ENCODE assay signal across 17 cellular contexts in the genomic region with DNA sequence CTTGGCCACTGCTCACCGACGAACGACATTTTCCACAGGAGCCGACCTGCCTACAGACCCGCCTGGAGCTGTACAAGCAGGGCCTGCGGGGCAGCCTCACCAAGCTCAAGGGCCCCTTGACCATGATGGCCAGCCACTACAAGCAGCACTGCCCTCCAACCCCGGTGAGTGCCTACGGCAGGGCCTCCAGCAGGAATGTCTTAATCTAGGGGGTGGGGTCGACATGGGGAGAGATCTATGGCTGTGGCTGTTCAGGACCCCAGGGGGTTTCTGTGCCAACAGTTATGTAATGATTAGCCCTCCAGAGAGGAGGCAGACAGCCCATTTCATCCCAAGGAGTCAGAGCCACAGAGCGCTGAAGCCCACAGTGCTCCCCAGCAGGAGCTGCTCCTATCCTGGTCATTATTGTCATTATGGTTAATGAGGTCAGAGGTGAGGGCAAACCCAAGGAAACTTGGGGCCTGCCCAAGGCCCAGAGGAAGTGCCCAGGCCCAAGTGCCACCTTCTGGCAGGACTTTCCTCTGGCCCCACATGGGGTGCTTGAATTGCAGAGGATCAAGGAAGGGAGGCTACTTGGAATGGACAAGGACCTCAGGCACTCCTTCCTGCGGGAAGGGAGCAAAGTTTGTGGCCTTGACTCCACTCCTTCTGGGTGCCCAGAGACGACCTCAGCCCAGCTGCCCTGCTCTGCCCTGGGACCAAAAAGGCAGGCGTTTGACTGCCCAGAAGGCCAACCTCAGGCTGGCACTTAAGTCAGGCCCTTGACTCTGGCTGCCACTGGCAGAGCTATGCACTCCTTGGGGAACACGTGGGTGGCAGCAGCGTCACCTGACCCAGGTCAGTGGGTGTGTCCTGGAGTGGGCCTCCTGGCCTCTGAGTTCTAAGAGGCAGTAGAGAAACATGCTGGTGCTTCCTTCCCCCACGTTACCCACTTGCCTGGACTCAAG. TPM values are rescaled to one million over a fixed set of nuclear protein-coding genes. Genes with fewer than 3 reads are reported as not detected.
A peak's percentile ranks its signal among the peaks of the same experiment; 100 is the strongest.
DNase-seq lines count a peak whose midpoint lies in the region; ATAC-seq and TF ChIP-seq lines count a peak whose summit lies in the region.
"Had no signal": no experiment of that assay in that cellular context is flagged by ENCODE, and none has a peak within 500 bp of the region (broad histone marks: within the 10 kb centered on the region; RNA-seq: fewer than 3 reads in every experiment).

No MANE protein-coding gene starts in this region.

- DNase-seq in DMS53 treated with DMSO at 0.1 percent for 48 hours (lab: John Stamatoyannopoulos, UW; ENCODE audit: unreplicated experiment), result peak; percentile 10
- peak; percentile 37 for DNase-seq in HK-2 (ENCODE audit: unreplicated experiment)
- DNase-seq in activated CD4-positive, alpha-beta memory T cell treated with anti-CD3 and anti-CD28 coated beads for 36 hours, result peak; percentile 75
- peak; percentile 90 for DNase-seq in lower lobe of right lung
- no peak for DNase-seq in GM20000 (ENCODE audit: low spot score)
- no peak for DNase-seq in cortex of kidney (lab: John Stamatoyannopoulos, UW)
- DNase-seq: Caco-2, hippocampal formation, T-helper 9 cell had no signal

- H3K4me3 ChIP-seq in lower lobe of right lung, result peak overlapping the region; percentile 28
- H3K4me3 ChIP-seq: HAP-1 had no signal

- peak overlapping the region; percentile 76 for H3K27ac ChIP-seq in lower lobe of right lung

- H3K27me3 Mint-ChIP-seq in activated CD4-positive, alpha-beta memory T cell treated with anti-CD3 and anti-CD28 coated beads for 36 hours, result no peaks in the 10 kb centered on the region
- H3K27me3 Mint-ChIP-seq: IgD-negative memory B cell had no signal

- H3K36me3 Mint-ChIP-seq in activated CD4-positive, alpha-beta memory T cell treated with anti-CD3 and anti-CD28 coated beads for 36 hours, result peaks cover 2% of the 10 kb centered on the region

- CTCF ChIA-PET in activated CD4-positive, alpha-beta memory T cell treated with anti-CD3 and anti-CD28 coated beads for 36 hours (lab: Charles Lee), result interaction anchor here (0.8 to 3.0 kb wide), 5 partner anchors 12 to 163 kb away, joined by 3 to 18 read pairs (median 4); no protein-coding TSS in a partner anchor

- H3K4me1 Mint-ChIP-seq in activated CD4-positive, alpha-beta memory T cell treated with anti-CD3 and anti-CD28 coated beads for 36 hours (ENCODE audit: low read depth), result peaks cover 63% of the 10 kb centered on the region

- H3K4me3 Mint-ChIP-seq in activated CD4-positive, alpha-beta memory T cell treated with anti-CD3 and anti-CD28 coated beads for 36 hours, result peak overlapping the region; percentile 61
- H3K4me3 Mint-ChIP-seq: IgD-negative memory B cell had no signal

- no peaks in the 10 kb centered on the region for H3K9me3 ChIP-seq in lower lobe of right lung
- H3K9me3 ChIP-seq: Caco-2, HAP-1 had no signal

- H3K9me3 Mint-ChIP-seq in activated CD4-positive, alpha-beta memory T cell treated with anti-CD3 and anti-CD28 coated beads for 36 hours, result no peaks in the 10 kb centered on the region
- H3K9me3 Mint-ChIP-seq: IgD-negative memory B cell had no signal

- no peaks in the 10 kb centered on the region for H3K27me3 ChIP-seq in lower lobe of right lung (ENCODE audit: low read depth)

- POLR2A ChIA-PET in activated CD4-positive, alpha-beta memory T cell treated with anti-CD3 and anti-CD28 coated beads for 36 hours (lab: Charles Lee), result interaction anchor here (0.6 to 0.8 kb wide), 2 partner anchors 27 kb away, joined by 3 read pairs; no protein-coding TSS in a partner anchor

- TF ChIP-seq CTCF in lower lobe of right lung (IDR thresholded peaks at IDR 0.05) (no peak), GM20000 (IDR thresholded peaks at IDR 0.05; ENCODE audit: extremely low read depth, missing control alignments) (no peak)

- peak; percentile 88 to 89 for ATAC-seq in lower lobe of right lung
- ATAC-seq in activated CD4-positive, CD25-positive, alpha-beta regulatory T cell treated with anti-CD3 and anti-CD28 coated beads, Interleukin-2, amount 50 U/mL, for 24 hours, result no peak
- ATAC-seq in GM18511 (IDR thresholded peaks at IDR 0.05; ENCODE audit: unreplicated experiment), result no peak
- ATAC-seq: Panc1 had no signal

- no peaks in the 10 kb centered on the region for H3K36me3 ChIP-seq in lower lobe of right lung
- H3K36me3 ChIP-seq: HAP-1 had no signal

- H3K27ac Mint-ChIP-seq in activated CD4-positive, alpha-beta memory T cell treated with anti-CD3 and anti-CD28 coated beads for 36 hours, result peak overlapping the region; percentile 71
- H3K27ac Mint-ChIP-seq: IgD-negative memory B cell had no signal

- intact Hi-C loops in activated CD4-positive, alpha-beta memory T cell treated with anti-CD3 and anti-CD28 coated beads for 36 hours (cut with micrococcal nuclease), result loop anchor here (1.0 to 5.0 kb wide), 3 partner anchors 8 to 37 kb away; no protein-coding TSS in a partner anchor
- intact Hi-C loops in lower lobe of right lung (cut with DNase I), result no loop called here

- peaks cover 39% of the 10 kb centered on the region for H3K4me1 ChIP-seq in lower lobe of right lung
- H3K4me1 ChIP-seq: Caco-2, HAP-1 had no signal

RNA-seq across cellular contexts. Expression of a gene that starts 1.5 kb away (rescaled TPM):
- total RNA-seq in activated CD4-positive, alpha-beta memory T cell treated with anti-CD3 and anti-CD28 coated beads for 36 hours, result 100 to 1,000 TPM; 125 to 128 TPM
- total RNA-seq in lower lobe of right lung, result 3.9 TPM
- total RNA-seq: bronchial epithelial cell, Caco-2, temporal lobe had no signal

RNA-seq across cellular contexts. Expression of a gene that starts 14.6 kb away (rescaled TPM):
- 10 to 100 TPM; 23.1 to 23.3 TPM for total RNA-seq in activated CD4-positive, alpha-beta memory T cell treated with anti-CD3 and anti-CD28 coated beads for 36 hours
- not detected for total RNA-seq in lower lobe of right lung
- total RNA-seq: bronchial epithelial cell, Caco-2, mononuclear cell, temporal lobe had no signal

Comparison
In these comparisons a context has a peak if more than half of its experiments do, and no peak if none do; other contexts are left out.
1. DNase-seq: peak in DMS53 treated with DMSO at 0.1 percent for 48 hours (single experiment), HK-2 (single experiment), activated CD4-positive, alpha-beta memory T cell treated with anti-CD3 and anti-CD28 coated beads for 36 hours (single experiment) and lower lobe of right lung (single experiment); none in GM20000 (single experiment) and cortex of kidney (single experiment).
2. ATAC-seq: peak in lower lobe of right lung (2 of 2); none in activated CD4-positive, CD25-positive, alpha-beta regulatory T cell treated with anti-CD3 and anti-CD28 coated beads, Interleukin-2, amount 50 U/mL, for 24 hours (0 of 2) and GM18511 (single experiment).
3. RNA of a gene that starts 1.5 kb away (total RNA-seq): 125 to 128 TPM in activated CD4-positive, alpha-beta memory T cell treated with anti-CD3 and anti-CD28 coated beads for 36 hours; 3.9 TPM in lower lobe of right lung (single experiment); every median in the first group is over 10 times any median in the second.
4. RNA of a gene that starts 14.6 kb away (total RNA-seq): 23.1 to 23.3 TPM in activated CD4-positive, alpha-beta memory T cell treated with anti-CD3 and anti-CD28 coated beads for 36 hours; not detected in lower lobe of right lung (single experiment); every median in the first group is over 10 times any median in the second.